ENCODE assay signal across 11 cellular contexts in the genomic region with DNA sequence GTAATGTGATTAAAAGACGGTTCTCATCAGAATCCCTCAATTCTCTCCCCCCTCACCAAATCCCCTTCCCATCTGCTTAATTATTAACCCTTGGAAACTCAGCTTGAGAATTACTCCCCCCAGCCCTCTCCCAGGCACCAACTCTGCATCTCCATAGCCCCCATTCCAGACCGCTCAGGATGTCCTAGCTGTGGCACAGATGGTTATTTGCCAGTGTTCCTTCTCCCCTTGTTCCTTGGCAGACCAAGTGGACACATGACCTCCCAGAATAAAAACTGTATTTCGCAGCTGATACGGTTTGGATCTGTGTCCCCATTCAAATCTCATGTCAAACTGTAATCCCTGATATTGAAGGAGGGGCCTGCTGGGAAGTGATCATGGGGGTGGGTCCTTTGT. TPM values are rescaled to one million over a fixed set of nuclear protein-coding genes. Genes with fewer than 3 reads are reported as not detected.
DNase-seq lines count a peak whose midpoint lies in the region; ATAC-seq, FAIRE-seq and TF ChIP-seq lines count a peak whose summit lies in the region.
"Had no signal": no experiment of that assay in that cellular context is flagged by ENCODE, and none has a peak within 500 bp of the region (broad histone marks: within the 10 kb centered on the region; RNA-seq: fewer than 3 reads in every experiment).

No MANE protein-coding gene starts in this region.

- peaks cover 8% of the 10 kb centered on the region for H3K9me3 ChIP-seq in CD4-positive, alpha-beta T cell (ENCODE audit: control insufficient read depth, low read length)
- H3K9me3 ChIP-seq in T-helper 17 cell (ENCODE audit: control insufficient read depth, low read length, poor library complexity, severe bottlenecking) (peaks cover 7% of the 10 kb centered on the region), esophagus (ENCODE audit: control insufficient read depth in 2 of 2, insufficient read depth in 1 of 2, low read depth in 1 of 2, low read length in 1 of 2) (no peaks in the 10 kb centered on the region), osteoblast (ENCODE audit: low read depth, low read length) (no peaks in the 10 kb centered on the region)
- H3K9me3 ChIP-seq: thoracic aorta had no signal

- POLR2A ChIA-PET in CD4-positive, alpha-beta T cell (lab: Charles Lee) = interaction anchor here (0.9 to 10.2 kb wide), 14 partner anchors 11 to 446 kb away, joined by 3 to 484 read pairs (median 7); partner anchors contain the start of genes CLCC1, EEIG2, HENMT1 and PRPF38B

- WGBS in esophagus, 2 donors = 79 to 85% methylated on average over 4 of the region's 4 CpGs

- peak overlapping the region; percentile 96 for H3K27ac Mint-ChIP-seq in CD4-positive, alpha-beta T cell
- peak overlapping the region; percentile 98 for H3K27ac Mint-ChIP-seq in T-helper 17 cell

- peaks cover 65% of the 10 kb centered on the region for H3K4me1 Mint-ChIP-seq in CD4-positive, alpha-beta T cell (ENCODE audit: low read depth)
- peaks cover 43% of the 10 kb centered on the region for H3K4me1 Mint-ChIP-seq in T-helper 17 cell

- H4K20me1 ChIP-seq in osteoblast (ENCODE audit: insufficient read depth, low read length) = no peaks in the 10 kb centered on the region

- peak overlapping the region; percentile 88 for H2AFZ ChIP-seq in osteoblast (ENCODE audit: low read length)

- no peak overlapping the region for H3K4me3 ChIP-seq in esophagus (ENCODE audit: low read depth in 1 of 2, low read length in 2 of 2)
- no peak overlapping the region for H3K4me3 ChIP-seq in osteoblast (ENCODE audit: insufficient read depth, low read length)

- H3K36me3 ChIP-seq in esophagus (ENCODE audit: control insufficient read depth in 2 of 2, insufficient read depth in 2 of 2, low read length in 1 of 2) (no peaks in the 10 kb centered on the region), osteoblast (ENCODE audit: insufficient read depth, low read length) (no peaks in the 10 kb centered on the region)
- H3K36me3 ChIP-seq: thoracic aorta had no signal

- H3K79me2 ChIP-seq in osteoblast (ENCODE audit: insufficient read depth, low read length) = no peaks in the 10 kb centered on the region

- TF ChIP-seq POLR2A in H54 (IDR thresholded peaks at IDR 0.05; ENCODE audit: low read depth, low read length) = no peak

- H3K27me3 ChIP-seq in CD4-positive, alpha-beta T cell (ENCODE audit: control insufficient read depth, insufficient read depth, low read length) = no peaks in the 10 kb centered on the region
- H3K27me3 ChIP-seq in esophagus (ENCODE audit: control insufficient read depth in 1 of 2, insufficient read depth in 2 of 2, low read length in 2 of 2) (no peaks in the 10 kb centered on the region), osteoblast (ENCODE audit: insufficient read depth, low read length) (no peaks in the 10 kb centered on the region)

- intact Hi-C loops in CD4-positive, alpha-beta T cell (cut with DNase I, micrococcal nuclease) = loop anchor here in 1 of 2 experiments (5.0 to 10.0 kb wide), 3 partner anchors 101 to 861 kb away; partner anchors contain the start of genes SLC25A24 and STXBP3

- no peak for ATAC-seq in CD4-positive, alpha-beta T cell (ENCODE audit: poor library complexity)
- ATAC-seq in T-helper 17 cell = no peak
- ATAC-seq in GM21723 (IDR thresholded peaks at IDR 0.05; ENCODE audit: unreplicated experiment) = no peak
- ATAC-seq in activated CD4-positive, CD25-positive, alpha-beta regulatory T cell treated with anti-CD3 and anti-CD28 coated beads, Interleukin-2, amount 50 U/mL, for 24 hours = no peak

- peaks cover 0 to 2% of the 10 kb centered on the region in 2 donors for H3K4me1 ChIP-seq in esophagus (ENCODE audit: control insufficient read depth in 2 of 2, insufficient read depth in 2 of 2, low read length in 1 of 2)
- H3K4me1 ChIP-seq in osteoblast (ENCODE audit: insufficient read depth, low read length) = peaks cover 7% of the 10 kb centered on the region

- CTCF ChIA-PET in CD4-positive, alpha-beta T cell (lab: Charles Lee) = interaction anchor here (1.0 to 5.2 kb wide), 6 partner anchors 8 to 134 kb away, joined by 3 to 77 read pairs (median 10); partner anchors contain the start of genes EEIG2, HENMT1 and PRPF38B

- TF ChIP-seq CTCF in CD4-positive, alpha-beta T cell (IDR thresholded peaks at IDR 0.05) = no peak
- no peak for TF ChIP-seq CTCF in osteoblast (IDR thresholded peaks at IDR 0.05; ENCODE audit: extremely low read depth, low read depth, low read length)

- DNase-seq in CD4-positive, alpha-beta T cell = no peak
- DNase-seq in T-helper 17 cell (no peak), osteoblast (ENCODE audit: insufficient read length, low spot score, missing footprints) (no peak), SW 1271 (lab: John Stamatoyannopoulos, UW) (no peak), H54 (ENCODE audit: insufficient read length, low spot score) (no peak)
- DNase-seq: NCI-H774 had no signal

- peaks cover 6% of the 10 kb centered on the region for H3K9me3 Mint-ChIP-seq in CD4-positive, alpha-beta T cell

- peak overlapping the region; percentile 83 for H3K4me3 Mint-ChIP-seq in CD4-positive, alpha-beta T cell
- H3K4me3 Mint-ChIP-seq in T-helper 17 cell = peak overlapping the region; percentile 85

- peaks cover 41% of the 10 kb centered on the region for H3K36me3 Mint-ChIP-seq in CD4-positive, alpha-beta T cell (ENCODE audit: low read depth)
- peaks cover 14% of the 10 kb centered on the region for H3K36me3 Mint-ChIP-seq in T-helper 17 cell (ENCODE audit: low read depth)

- no peak overlapping the region for H3K4me2 ChIP-seq in osteoblast (ENCODE audit: insufficient read depth, low read length)

- H3K27me3 Mint-ChIP-seq in CD4-positive, alpha-beta T cell = no peaks in the 10 kb centered on the region
- no peaks in the 10 kb centered on the region for H3K27me3 Mint-ChIP-seq in T-helper 17 cell

- FAIRE-seq in H54 (lab: Jason Lieb, UNC) = no peak
- FAIRE-seq: astrocyte had no signal

- H3K27ac ChIP-seq in CD4-positive, alpha-beta T cell (ENCODE audit: low read depth, low read length) = peak overlapping the region; percentile 82
- peak overlapping the region; percentile 57 to 62 for H3K27ac ChIP-seq in esophagus (ENCODE audit: low read depth in 2 of 2, low read length in 1 of 2)
- no peak overlapping the region for H3K27ac ChIP-seq in osteoblast (ENCODE audit: low read depth, low read length)

RNA-seq across cellular contexts. Expression of gene HENMT1, which starts 14.6 kb away (rescaled TPM):
- 1 to 10 TPM; 6.3 to 8.2 TPM for total RNA-seq in CD4-positive, alpha-beta T cell
- total RNA-seq in T-helper 17 cell = 10 to 100 TPM in 1 of 2 donors, 1 to 10 TPM in 1; 9.2 to 10.3 TPM
- 1 to 10 TPM; 1.7 to 2.6 TPM for polyA plus RNA-seq in esophagus
- total RNA-seq in osteoblast = 4.7 and 5.3 TPM in 2 replicates

RNA-seq across cellular contexts. Expression of gene PRPF38B, which starts 45.8 kb away (rescaled TPM):
- 100 to 1,000 TPM; 114 to 120 TPM for total RNA-seq in CD4-positive, alpha-beta T cell
- total RNA-seq in T-helper 17 cell (100 to 1,000 TPM; 124 to 134 TPM), osteoblast (14.1 and 19.7 TPM in 2 replicates)
- 10 to 100 TPM; 19.2 to 31.2 TPM for polyA plus RNA-seq in esophagus
